In genomic region chr14:57168138-57168695, GRCh38 we compare ENCODE assay signal across 15 cellular contexts.
A peak's percentile ranks its signal among the peaks of the same experiment; 100 is the strongest.
DNase-seq lines count a peak whose midpoint lies in the region; ATAC-seq, FAIRE-seq and TF ChIP-seq lines count a peak whose summit lies in the region.
"Had no signal": no experiment of that assay in that cellular context is flagged by ENCODE, and none has a peak within 500 bp of the region (broad histone marks: within the 10 kb centered on the region; RNA-seq: fewer than 3 reads in every experiment).

No MANE protein-coding gene starts in this region.

- H2AK5ac ChIP-seq in H1 (ENCODE audit: low read depth, low read length) = no peak overlapping the region

- H4K5ac ChIP-seq in H1 (ENCODE audit: insufficient read length, low read depth, low read length) = no peak overlapping the region

- no peak overlapping the region for H2BK20ac ChIP-seq in H1 (ENCODE audit: low read length)

- intact Hi-C loops in HepG2 (cut with micrococcal nuclease; ENCODE audit: unreplicated experiment) (no loop called here), aorta (cut with DNase I) (no loop called here)

- in situ Hi-C loops in HepG2 (cut with HindIII; ENCODE audit: extremely low pct_ligation_motif_present, low pct_unique_long_range_greater_than_20kb) = no loop called here

- no peak for TF ChIP-seq CTCF in H1 (IDR thresholded peaks at IDR 0.05; ENCODE audit: control extremely low read depth in 1 of 3, insufficient read depth in 1 of 3, low read depth in 1 of 3, low read length in 3 of 3)
- TF ChIP-seq CTCF in HepG2 (CRISPR knock-in tag; IDR thresholded peaks at IDR 0.05) = no peak

- H3K9ac ChIP-seq in H1 (replicated peaks in 1 of 4; ENCODE audit: extremely low read depth in 1 of 4, low read depth in 3 of 4, low read length in 3 of 4) (no peak overlapping the region), HepG2 (ENCODE audit: insufficient read depth, low read depth, low read length) (no peak overlapping the region)

- H3K4me3 ChIP-seq in H1 (ENCODE audit: extremely low read depth in 1 of 4, insufficient read depth in 2 of 4, low read depth in 3 of 4, low read length in 4 of 4) = no peak overlapping the region
- no peak overlapping the region for H3K4me3 ChIP-seq in HepG2 (replicated peaks in 1 of 3; ENCODE audit: insufficient read depth in 1 of 3, low read depth in 2 of 3, low read length in 3 of 3)
- no peak overlapping the region for H3K4me3 ChIP-seq in aorta (ENCODE audit: low read length in 2 of 2)

- no peak overlapping the region for H2BK120ac ChIP-seq in H1 (replicated peaks; ENCODE audit: low read depth, low read length)

- H3K79me2 ChIP-seq in H1 (ENCODE audit: control insufficient read depth in 1 of 2, insufficient read depth in 2 of 2, low read length in 2 of 2) = no peaks in the 10 kb centered on the region
- no peaks in the 10 kb centered on the region for H3K79me2 ChIP-seq in HepG2 (ENCODE audit: insufficient read depth, low read length)

- peak overlapping the region; percentile 69; the same call in 1 of the 2 replicates for H2AFZ ChIP-seq in H1 (ENCODE audit: low read length)
- no peak overlapping the region for H2AFZ ChIP-seq in HepG2 (ENCODE audit: low read length)

- peak; percentile 98 for ATAC-seq in HepG2
- ATAC-seq in aorta (ENCODE audit: low FRiP score) = no peak
- no peak for ATAC-seq in HG02759 (IDR thresholded peaks at IDR 0.05; ENCODE audit: unreplicated experiment)
- ATAC-seq: Right ventricle myocardium inferior had no signal

- no peaks in the 10 kb centered on the region for H3K36me3 ChIP-seq in H1 (ENCODE audit: control insufficient read depth in 2 of 4, insufficient read depth in 4 of 4, low read length in 3 of 4)
- no peaks in the 10 kb centered on the region for H3K36me3 ChIP-seq in HepG2 (replicated peaks in 1 of 2; ENCODE audit: control insufficient read depth in 1 of 2, insufficient read depth in 2 of 2, low read length in 2 of 2)
- no peaks in the 10 kb centered on the region for H3K36me3 ChIP-seq in aorta (ENCODE audit: control insufficient read depth in 1 of 2, insufficient read depth in 2 of 2, low read length in 1 of 2)

- H2BK5ac ChIP-seq in H1 (ENCODE audit: low read depth, low read length) = no peak overlapping the region; the same call in 1 of the 2 replicates

- H3K18ac ChIP-seq in H1 (ENCODE audit: extremely low read depth, low read length) = no peak overlapping the region

- BruUV-seq in HepG2 (replicated peaks; lab: Mats Ljungman, UMichigan) = no TSS peak

- no peak overlapping the region for H3K4ac ChIP-seq in H1 (replicated peaks; ENCODE audit: insufficient read length, low read depth, low read length)

- no peak overlapping the region for H3K23ac ChIP-seq in H1 (ENCODE audit: insufficient read length)

- H3K14ac ChIP-seq in H1 (ENCODE audit: insufficient read length) = no peak overlapping the region

- H2BK12ac ChIP-seq in H1 (ENCODE audit: low read depth, low read length) = 0 out of 2 replicates have a peak overlapping the region, but pooled peaks have one; percentile 11

- H3K27ac ChIP-seq in H1 (ENCODE audit: low read depth, low read length) (no peak overlapping the region), HepG2 (ENCODE audit: extremely low read length, insufficient read depth, low read length) (no peak overlapping the region), aorta (ENCODE audit: low read depth in 1 of 2, low read length in 2 of 2) (no peak overlapping the region)

- H3K4me2 ChIP-seq in H1 (ENCODE audit: insufficient read depth in 1 of 2, low read depth in 2 of 2, low read length in 2 of 2) (no peak overlapping the region), HepG2 (ENCODE audit: low read depth, low read length) (no peak overlapping the region)

- POLR2A ChIA-PET in H1 (lab: Charles Lee; ENCODE audit: partially characterized antibody) (interaction anchor here (1.3 kb wide), 1 partner anchor 22 kb away, joined by 3 read pairs; no protein-coding TSS in a partner anchor), HepG2 (lab: Yijun Ruan, JAX) (no interaction called here)

- FAIRE-seq in HTR-8/SVneo (lab: Jason Lieb, UNC) = peak; percentile 52
- no peak for FAIRE-seq in H1 (lab: Jason Lieb, UNC)
- no peak for FAIRE-seq in HepG2 (lab: Jason Lieb, UNC)

- no peak for TF ChIP-seq POLR2A in H1 (IDR thresholded peaks at IDR 0.05; ENCODE audit: control extremely low read depth in 1 of 2, low read depth in 2 of 2, low read length in 2 of 2)
- TF ChIP-seq POLR2A in HepG2 (IDR thresholded peaks at IDR 0.05; ENCODE audit: insufficient read depth in 1 of 2, low read depth in 2 of 2, low read length in 2 of 2) = no peak

- no peak overlapping the region for H3K56ac ChIP-seq in H1 (replicated peaks; ENCODE audit: insufficient read length, low read depth, low read length)

- H3K23me2 ChIP-seq in H1 (ENCODE audit: low read depth, low read length) = no peaks in the 10 kb centered on the region; the same call in 1 of the 2 replicates

- 94% methylated on average over 2 of the region's 2 CpGs; no CpG with 5 or more reads in 1 of the 2 experiments for WGBS in H1 (ENCODE audit: extremely low coverage in 1 of 2, insufficient coverage in 1 of 2, insufficient read length in 1 of 2, insufficient replicate concordance in 2 of 2, low coverage in 1 of 2, low lambda C conversion rate in 2 of 2, missing lambda C conversion rate in 1 of 2), 2 experiments
- 6% methylated on average over 2 of the region's 2 CpGs for WGBS in HepG2 (ENCODE audit: low lambda C conversion rate)
- WGBS in aorta, 2 donors = 81 to 83% methylated on average over 2 of the region's 2 CpGs

- no peak overlapping the region for H4K91ac ChIP-seq in H1 (replicated peaks; ENCODE audit: insufficient read length, low read length)

- no peaks in the 10 kb centered on the region for H4K20me1 ChIP-seq in H1 (replicated peaks in 1 of 2; ENCODE audit: control insufficient read depth in 1 of 2, insufficient read depth in 2 of 2, low read length in 2 of 2)
- H4K20me1 ChIP-seq in HepG2 (ENCODE audit: insufficient read depth, low read length) = no peaks in the 10 kb centered on the region

- H3K4me1 ChIP-seq in H1 (replicated peaks in 1 of 4; ENCODE audit: control insufficient read depth in 3 of 4, insufficient read depth in 4 of 4, low read length in 3 of 4) = peaks cover 0 to 2% (median under 1%) of the 10 kb centered on the region in 4 experiments; a peak in 2 of 7 replicates
- H3K4me1 ChIP-seq in HepG2 (ENCODE audit: insufficient read depth, low read length) = no peaks in the 10 kb centered on the region
- no peaks in the 10 kb centered on the region for H3K4me1 ChIP-seq in aorta (ENCODE audit: control insufficient read depth in 1 of 2, insufficient read depth in 2 of 2, low read length in 2 of 2)

- DNase-seq in HTR-8/SVneo (ENCODE audit: insufficient read length, low spot score) (no peak), H1 (ENCODE audit: low read depth in 1 of 2, low spot score in 2 of 2) (no peak), HepG2 (ENCODE audit: low spot score) (no peak), aorta (no peak), NCI-H1436 (lab: John Stamatoyannopoulos, UW) (no peak), middle frontal gyrus (ENCODE audit: extremely low spot score, low spot score) (no peak)
- DNase-seq: CD4-positive, CD25-positive, alpha-beta regulatory T cell; DMS53; MV-4-11; NCI-H1930; NCI-H2171 treated with DMSO at 0.1 percent for 48 hours; NCI-H446 treated with DMSO at 0.1 percent for 48 hours; NCI-H748 treated with DMSO at 0.1 percent for 48 hours had no signal

- CTCF ChIA-PET in H1 (lab: Charles Lee; ENCODE audit: partially characterized antibody) (interaction anchor here (0.6 to 1.7 kb wide), 3 partner anchors 416 to 677 kb away, joined by 3 to 6 read pairs (median 3); no protein-coding TSS in a partner anchor), HepG2 (lab: Yijun Ruan, JAX; ENCODE audit: low intra/inter-chr PET ratio, low total read pairs) (no interaction called here)

- no peak overlapping the region for H4K8ac ChIP-seq in H1 (ENCODE audit: extremely low read depth, insufficient read depth, low read length)

- H3K79me1 ChIP-seq in H1 (ENCODE audit: low read depth, low read length) = no peaks in the 10 kb centered on the region

- no peak for TF ChIP-seq EP300 in H1 (IDR thresholded peaks at IDR 0.05; ENCODE audit: borderline replicate concordance in 1 of 2, low read depth in 2 of 2, low read length in 2 of 2)
- no peak for TF ChIP-seq EP300 in HepG2 (IDR thresholded peaks at IDR 0.05; ENCODE audit: low read depth in 2 of 2, low read length in 2 of 2)
- TF ChIP-seq EP300 in HepG2 (CRISPR knock-in tag; IDR thresholded peaks at IDR 0.05; ENCODE audit: borderline replicate concordance) = no peak

- peaks cover 0 to 1% (median 0%) of the 10 kb centered on the region in 4 experiments; a peak in 1 of 7 replicates for H3K27me3 ChIP-seq in H1 (replicated peaks in 1 of 4; ENCODE audit: control insufficient read depth in 3 of 4, extremely low read depth in 1 of 4, insufficient read depth in 3 of 4, low read length in 3 of 4)
- H3K27me3 ChIP-seq in HepG2 (ENCODE audit: control insufficient read depth in 1 of 2, insufficient read depth in 2 of 2, low read length in 2 of 2) = no peaks in the 10 kb centered on the region
- H3K27me3 ChIP-seq in aorta (ENCODE audit: control insufficient read depth in 1 of 2, insufficient read depth in 2 of 2, low read length in 1 of 2) = no peaks in the 10 kb centered on the region

- H2BK15ac ChIP-seq in H1 (ENCODE audit: low read length) = no peak overlapping the region

- H3K9me3 ChIP-seq in H1 (ENCODE audit: insufficient read depth in 2 of 2, low read depth in 1 of 2, low read length in 1 of 2) = no peaks in the 10 kb centered on the region
- no peaks in the 10 kb centered on the region for H3K9me3 ChIP-seq in HepG2 (ENCODE audit: low read length)
- H3K9me3 ChIP-seq in aorta (ENCODE audit: control insufficient read depth, low read length) = no peaks in the 10 kb centered on the region

- no peak for TF ChIP-seq RAD21 in H1 (IDR thresholded peaks at IDR 0.05 in 1 of 2, conservative IDR thresholded peaks at IDR 0.05 in 1 of 2; ENCODE audit: low read depth in 2 of 2, low read length in 2 of 2)
- no peak for TF ChIP-seq RAD21 in HepG2 (CRISPR knock-in tag; IDR thresholded peaks at IDR 0.05)

TF ChIP-seq in H1, 55 proteins besides CTCF, POLR2A, EP300 and RAD21 (continues in another document):
- TF ChIP-seq, protein P1, sequence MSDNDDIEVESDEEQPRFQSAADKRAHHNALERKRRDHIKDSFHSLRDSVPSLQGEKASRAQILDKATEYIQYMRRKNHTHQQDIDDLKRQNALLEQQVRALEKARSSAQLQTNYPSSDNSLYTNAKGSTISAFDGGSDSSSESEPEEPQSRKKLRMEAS (IDR thresholded peaks at IDR 0.05) = no peak
- TF ChIP-seq POLR2AphosphoS5 (IDR thresholded peaks at IDR 0.05; ENCODE audit: low read depth, low read length) (no peak), RBBP5 (IDR thresholded peaks at IDR 0.05; ENCODE audit: borderline replicate concordance, low read depth, low read length) (no peak)
